In genomic region chr2:232973796-232974195, GRCh38 we compare ENCODE assay signal across 31 cellular contexts. TPM values are rescaled to one million over a fixed set of nuclear protein-coding genes. Genes with fewer than 3 reads are reported as not detected.
"Had no signal": no experiment of that assay in that cellular context is flagged by ENCODE, and none has a peak within 500 bp of the region (broad histone marks: within the 10 kb centered on the region; RNA-seq: fewer than 3 reads in every experiment).

No MANE protein-coding gene starts in this region.

- DNase-seq: effector CD8-positive, alpha-beta T cell; foreskin keratinocyte; heart left ventricle; kidney; left cardiac atrium; left lung; mesenchymal stem cell; midbrain; natural killer cell; occipital lobe; sigmoid colon; stimulated activated CD4-positive, alpha-beta T cell treated with anti-CD3 and anti-CD28 coated beads, Interleukin-4, amount 100 ng/mL, for 4 hours; stimulated activated naive CD8-positive, alpha-beta T cell treated with anti-CD3 and anti-CD28 coated beads, Interleukin-15, Interleukin-2, amounts not matched to agents 100 U/mL and 50 U/mL, for 24 hours; substantia nigra; testis; upper lobe of left lung had no signal

- H3K9me3 Mint-ChIP-seq: dendritic cell treated with granulocyte-macrophage colony-stimulating factor and Interleukin-4, amounts not matched to agents 40 ng/mL and 50 ng/mL, for 4 days; natural killer cell had no signal

- ATAC-seq: foreskin keratinocyte; gastroesophageal sphincter; heart left ventricle; left lung; natural killer cell; stimulated activated memory B cell treated with anti-CD40 and anti-IgM and Interleukin-4, amounts not matched to agents 10 μg/mL and 1 μg/mL and 100 μg/mL, for 72 hours; stimulated activated naive CD8-positive, alpha-beta T cell treated with anti-CD3 and anti-CD28 coated beads, Interleukin-15, Interleukin-2, amounts not matched to agents 100 U/mL and 50 U/mL, for 24 hours had no signal

- H3K27ac Mint-ChIP-seq: dendritic cell treated with granulocyte-macrophage colony-stimulating factor and Interleukin-4, amounts not matched to agents 40 ng/mL and 50 ng/mL, for 4 days; natural killer cell; stimulated activated memory B cell treated with anti-CD40 and anti-IgM and Interleukin-4, amounts not matched to agents 10 μg/mL and 1 μg/mL and 100 μg/mL, for 72 hours had no signal

- H3K36me3 Mint-ChIP-seq: natural killer cell; stimulated activated memory B cell treated with anti-CD40 and anti-IgM and Interleukin-4, amounts not matched to agents 10 μg/mL and 1 μg/mL and 100 μg/mL, for 72 hours had no signal

- H3K4me1 Mint-ChIP-seq: natural killer cell; stimulated activated memory B cell treated with anti-CD40 and anti-IgM and Interleukin-4, amounts not matched to agents 10 μg/mL and 1 μg/mL and 100 μg/mL, for 72 hours had no signal

- H3K4me3 Mint-ChIP-seq: dendritic cell treated with granulocyte-macrophage colony-stimulating factor and Interleukin-4, amounts not matched to agents 40 ng/mL and 50 ng/mL, for 4 days; natural killer cell; stimulated activated memory B cell treated with anti-CD40 and anti-IgM and Interleukin-4, amounts not matched to agents 10 μg/mL and 1 μg/mL and 100 μg/mL, for 72 hours had no signal

RNA-seq across cellular contexts. Expression of gene NGEF, which starts 39.3 kb away (rescaled TPM):
- total RNA-seq: lung microvascular endothelial cell, natural killer cell had no signal

RNA-seq across cellular contexts. Expression of gene NEU2, which starts 58.7 kb away (rescaled TPM):
- total RNA-seq: cerebellum, colonic mucosa, endothelial cell of umbilical vein, epithelial cell of proximal tubule, esophagus muscularis mucosa, fibroblast of lung, foreskin keratinocyte, gastroesophageal sphincter, heart left ventricle, hepatocyte, kidney, left cardiac atrium, left lung, lung microvascular endothelial cell, mucosa of gallbladder, natural killer cell, occipital lobe, prostate gland, right cardiac atrium, sigmoid colon, spleen, testis, upper lobe of left lung had no signal
